8 cellular contexts compared by ENCODE assay signal in the genomic region with DNA sequence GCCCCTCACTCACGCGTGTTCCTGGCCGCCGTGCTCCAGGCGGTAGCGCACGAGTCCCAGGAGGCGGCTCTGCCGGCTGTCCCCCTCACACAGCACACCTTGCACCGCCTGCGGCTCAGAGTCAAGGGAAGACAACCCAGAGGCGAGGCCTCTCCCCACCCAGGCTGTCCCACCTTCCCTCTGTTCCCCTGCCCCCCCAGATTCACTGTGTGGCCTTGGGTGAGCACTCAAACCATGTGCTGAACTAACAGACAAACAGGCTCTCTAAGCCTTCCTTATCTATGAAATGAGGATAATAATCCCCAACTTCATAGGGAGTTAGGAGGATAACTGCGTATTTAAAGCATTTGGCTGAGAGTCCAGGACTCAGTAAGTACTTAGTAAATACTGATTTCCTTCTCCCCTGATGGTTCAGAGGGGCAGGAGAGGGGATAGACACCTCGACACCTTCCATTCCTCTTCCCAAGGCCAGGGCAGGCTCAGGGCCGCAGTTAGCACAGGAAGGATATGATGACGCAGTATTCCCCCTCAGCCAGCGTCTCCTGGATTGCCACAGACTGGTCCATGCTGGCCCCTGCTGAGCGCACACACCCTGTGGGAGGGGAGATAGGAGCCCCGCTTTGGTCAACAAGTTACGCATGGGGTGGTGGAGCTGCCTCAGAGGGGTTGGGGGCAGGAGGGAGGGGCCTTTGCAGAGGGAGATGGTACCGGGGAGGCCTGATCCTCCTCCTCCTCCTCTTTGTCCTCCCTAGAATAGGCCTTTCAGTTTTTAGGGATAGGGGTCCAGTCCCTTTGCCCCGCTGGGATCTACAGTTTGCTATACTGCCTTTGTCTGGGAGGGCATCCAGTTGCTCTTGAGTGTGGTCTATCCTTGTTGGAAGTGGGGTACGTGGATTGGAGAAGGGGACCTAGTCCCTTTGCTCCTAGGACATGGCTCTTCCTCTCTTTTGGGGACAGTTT. TPM values are rescaled to one million over a fixed set of nuclear protein-coding genes. Genes with fewer than 3 reads are reported as not detected.
A peak's percentile ranks its signal among the peaks of the same experiment; 100 is the strongest.
DNase-seq lines count a peak whose midpoint lies in the region; ATAC-seq, FAIRE-seq and TF ChIP-seq lines count a peak whose summit lies in the region.

No MANE protein-coding gene starts in this region.

- H3K9me3 Mint-ChIP-seq in endothelial cell (ENCODE audit: unreplicated experiment), result no peaks in the 10 kb centered on the region

- H3K4me2 ChIP-seq in A549, result peak overlapping the region; percentile 86

- ATAC-seq in A549 (peak; percentile 81 to 87), GM18907 (IDR thresholded peaks at IDR 0.05; ENCODE audit: unreplicated experiment) (peak; percentile 6), HG02981 (IDR thresholded peaks at IDR 0.05; ENCODE audit: unreplicated experiment) (no peak)

- TF ChIP-seq CTCF in A549 (IDR thresholded peaks at IDR 0.05) (no peak), endothelial cell (IDR thresholded peaks at IDR 0.05; ENCODE audit: unreplicated experiment) (no peak), thyroid gland (IDR thresholded peaks at IDR 0.05) (no peak)

- no peak for TF ChIP-seq RAD21 in A549 (conservative IDR thresholded peaks at IDR 0.05 in 1 of 2, IDR thresholded peaks at IDR 0.05 in 1 of 2)

- peak overlapping the region; percentile 93 for H3K27ac Mint-ChIP-seq in endothelial cell (ENCODE audit: unreplicated experiment)

- H3K36me3 Mint-ChIP-seq in endothelial cell (ENCODE audit: low read depth, unreplicated experiment), result no peaks in the 10 kb centered on the region

- peaks cover 7% of the 10 kb centered on the region for H3K27me3 Mint-ChIP-seq in endothelial cell (ENCODE audit: unreplicated experiment)

- H3K4me3 Mint-ChIP-seq in endothelial cell (ENCODE audit: unreplicated experiment), result peak overlapping the region; percentile 95

- no peak for TF ChIP-seq POLR2A in A549 (IDR thresholded peaks at IDR 0.05; ENCODE audit: low read length)
- TF ChIP-seq POLR2A in thyroid gland (IDR thresholded peaks at IDR 0.05), result no peak

- POLR2A ChIA-PET in A549 (lab: Yijun Ruan, JAX), result no interaction called here

- H3K27ac ChIP-seq in A549 (peak overlapping the region; percentile 90 to 95), SJSA1 (peak overlapping the region; percentile 65), mesodermal cell (ENCODE audit: low read depth, low read length, severe bottlenecking) (peak overlapping the region; percentile 88), thyroid gland (peak overlapping the region; percentile 65 to 73 (median 67))

- peak; percentile 43 to 60 for DNase-seq in A549 (ENCODE audit: low read depth in 1 of 2, low spot score in 1 of 2)
- peak in 1 of 2 experiments; percentile 58 for DNase-seq in SJSA1 (ENCODE audit: low read depth in 1 of 2, low spot score in 2 of 2)
- DNase-seq in endothelial cell (ENCODE audit: low spot score), result peak; percentile 24
- DNase-seq in thyroid gland, result peak; percentile 30 to 34
- no peak for DNase-seq in mesenteric fat pad (ENCODE audit: low spot score)

- no peaks in the 10 kb centered on the region for H3K9me3 ChIP-seq in A549
- no peaks in the 10 kb centered on the region for H3K9me3 ChIP-seq in SJSA1 (replicated peaks)
- no peaks in the 10 kb centered on the region for H3K9me3 ChIP-seq in mesodermal cell (ENCODE audit: control insufficient read depth, low read length)
- H3K9me3 ChIP-seq in thyroid gland, result no peaks in the 10 kb centered on the region

- H3K36me3 ChIP-seq in SJSA1 (peaks cover 15% of the 10 kb centered on the region; the same call in 1 of the 2 replicates), mesodermal cell (ENCODE audit: control insufficient read depth, insufficient read depth, low read length) (peaks cover 6% of the 10 kb centered on the region), thyroid gland (peaks cover 4 to 9% of the 10 kb centered on the region in 2 donors)

- no peak for FAIRE-seq in A549 (lab: Jason Lieb, UNC)

- H3K27me3 ChIP-seq in SJSA1 (replicated peaks) (no peaks in the 10 kb centered on the region), thyroid gland (no peaks in the 10 kb centered on the region)

- intact Hi-C loops in thyroid gland (cut with DNase I), result no loop called here

- CTCF ChIA-PET in A549 (lab: Yijun Ruan, JAX), result interaction anchor here (1.0 kb wide), 1 partner anchor 9 kb away, joined by 5 read pairs; no protein-coding TSS in a partner anchor

- peaks cover 15% of the 10 kb centered on the region for H3K4me1 Mint-ChIP-seq in endothelial cell (ENCODE audit: unreplicated experiment)

- 62% methylated on average over 13 of the region's 23 CpGs for WGBS in A549 (ENCODE audit: missing lambda C conversion rate)
- WGBS in mesodermal cell (ENCODE audit: insufficient coverage in 2 of 2), 2 experiments, result 80 to 82% methylated on average over 9 to 17 of the region's 23 CpGs
- WGBS in thyroid gland, 2 donors, result 48 to 62% methylated on average over 17 to 23 of the region's 23 CpGs

- H3K4me1 ChIP-seq in A549, result peaks cover 13% of the 10 kb centered on the region
- H3K4me1 ChIP-seq in SJSA1 (replicated peaks), result peaks cover 20% of the 10 kb centered on the region
- H3K4me1 ChIP-seq in mesodermal cell (ENCODE audit: control insufficient read depth, insufficient read depth, low read length, poor library complexity, severe bottlenecking), result peaks cover 13% of the 10 kb centered on the region
- peaks cover 5 to 17% of the 10 kb centered on the region in 2 donors for H3K4me1 ChIP-seq in thyroid gland

- H3K4me3 ChIP-seq in A549, result peak overlapping the region; percentile 72
- H3K4me3 ChIP-seq in SJSA1, result peak overlapping the region; percentile 56
- H3K4me3 ChIP-seq in mesodermal cell (ENCODE audit: extremely low read depth, insufficient read depth, low read length, poor library complexity, severe bottlenecking), result peak overlapping the region; percentile 73
- peak overlapping the region; percentile 4 to 57 (median 55) for H3K4me3 ChIP-seq in thyroid gland (replicated peaks in 1 of 3)

- TF ChIP-seq EP300 in A549 (IDR thresholded peaks at IDR 0.05), result no peak

TF ChIP-seq in A549, 52 proteins besides CTCF, POLR2A, EP300 and RAD21:
- TF ChIP-seq, protein P1, sequence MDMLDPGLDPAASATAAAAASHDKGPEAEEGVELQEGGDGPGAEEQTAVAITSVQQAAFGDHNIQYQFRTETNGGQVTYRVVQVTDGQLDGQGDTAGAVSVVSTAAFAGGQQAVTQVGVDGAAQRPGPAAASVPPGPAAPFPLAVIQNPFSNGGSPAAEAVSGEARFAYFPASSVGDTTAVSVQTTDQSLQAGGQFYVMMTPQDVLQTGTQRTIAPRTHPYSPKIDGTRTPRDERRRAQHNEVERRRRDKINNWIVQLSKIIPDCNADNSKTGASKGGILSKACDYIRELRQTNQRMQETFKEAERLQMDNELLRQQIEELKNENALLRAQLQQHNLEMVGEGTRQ (IDR thresholded peaks at IDR 0.05), result no peak
- TF ChIP-seq, protein P2, sequence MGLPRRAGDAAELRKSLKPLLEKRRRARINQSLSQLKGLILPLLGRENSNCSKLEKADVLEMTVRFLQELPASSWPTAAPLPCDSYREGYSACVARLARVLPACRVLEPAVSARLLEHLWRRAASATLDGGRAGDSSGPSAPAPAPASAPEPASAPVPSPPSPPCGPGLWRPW (IDR thresholded peaks at IDR 0.05), result no peak

RNA-seq across cellular contexts. Expression of a gene that starts 0.8 kb away (rescaled TPM):
- 11.1 and 11.5 TPM in 2 replicates for polyA plus RNA-seq in A549 (2011; rRNA removed)
- 4.3 and 5.1 TPM in 2 replicates for polyA plus RNA-seq in A549 (2012; cell fraction: cytosol; rRNA removed)
- 11.4 and 12.0 TPM in 2 replicates for polyA plus RNA-seq in A549 (2012; cell fraction: nucleus; rRNA removed)
- 4.3 to 5.7 TPM (median 4.9 TPM) in 3 replicates for polyA plus RNA-seq in A549 (2017; fragmentation: RNase III; extraction: RNeasy Plus Mini Kit Qiagen cat#74134 plus additional on column Dnase treatment)
- 11.8 and 12.2 TPM in 2 replicates for polyA minus RNA-seq in A549 (2011; rRNA and poly(A)+ RNA removed)
- total RNA-seq in SJSA1 (2014; rRNA removed; shearing (Covaris generic)), result 10.9 and 18.7 TPM in 2 replicates
- 18.4 TPM for total RNA-seq in endothelial cell (ENCODE audit: unreplicated experiment)
- 14.7 TPM for polyA plus RNA-seq in mesodermal cell (2013, experiment 1 of 2)
- polyA plus RNA-seq in mesodermal cell (2013, experiment 2 of 2), result 15.0 TPM
- 10 to 100 TPM; 24.7 to 42.5 (median 30.8) TPM for total RNA-seq in thyroid gland
- 28.8 TPM for total RNA-seq in mesenteric fat pad

RNA-seq across cellular contexts. Expression of a gene that starts 43.8 kb away (rescaled TPM):
- polyA plus RNA-seq in A549 (2011; rRNA removed) (53.5 and 62.6 TPM in 2 replicates), A549 (2017; fragmentation: RNase III; extraction: RNeasy Plus Mini Kit Qiagen cat#74134 plus additional on column Dnase treatment) (99.2 to 101 TPM (median 101 TPM) in 3 replicates)
- 21.8 and 24.7 TPM in 2 replicates for polyA plus RNA-seq in A549 (2012; cell fraction: cytosol; rRNA removed)
- polyA plus RNA-seq in A549 (2012; cell fraction: nucleus; rRNA removed), result 10.9 and 15.5 TPM in 2 replicates
- polyA minus RNA-seq in A549 (2011; rRNA and poly(A)+ RNA removed), result 18.5 and 23.7 TPM in 2 replicates
- total RNA-seq in SJSA1 (2014; rRNA removed; shearing (Covaris generic)), result 160 and 229 TPM in 2 replicates
- total RNA-seq in endothelial cell (ENCODE audit: unreplicated experiment) (59.2 TPM), thyroid gland (10 to 100 TPM; 42.1 to 77.0 (median 46.6) TPM), mesenteric fat pad (46.7 TPM)
- 72.0 TPM for polyA plus RNA-seq in mesodermal cell (2013, experiment 1 of 2)
- 66.0 TPM for polyA plus RNA-seq in mesodermal cell (2013, experiment 2 of 2)

RNA-seq across cellular contexts. Expression of a gene that starts 59.3 kb away (rescaled TPM):
- 1.4 and 2.0 TPM in 2 replicates for polyA plus RNA-seq in A549 (2011; rRNA removed)
- 3.1 and 4.4 TPM in 2 replicates for polyA plus RNA-seq in A549 (2012; cell fraction: cytosol; rRNA removed)
- 5.0 and 6.4 TPM in 2 replicates for polyA plus RNA-seq in A549 (2012; cell fraction: nucleus; rRNA removed)
- 4.3 to 5.9 TPM (median 5.4 TPM) in 3 replicates for polyA plus RNA-seq in A549 (2017; fragmentation: RNase III; extraction: RNeasy Plus Mini Kit Qiagen cat#74134 plus additional on column Dnase treatment)
- polyA minus RNA-seq in A549 (2011; rRNA and poly(A)+ RNA removed), result 4.4 and 4.6 TPM in 2 replicates
- total RNA-seq in SJSA1 (2014; rRNA removed; shearing (Covaris generic)), result 26.3 and 42.0 TPM in 2 replicates
- 142 TPM for total RNA-seq in endothelial cell (ENCODE audit: unreplicated experiment)
- polyA plus RNA-seq in mesodermal cell (2013, experiment 1 of 2), result 73.2 TPM
- 62.8 TPM for polyA plus RNA-seq in mesodermal cell (2013, experiment 2 of 2)
- 10 to 100 TPM in 2 of 4 donors, 1 to 10 TPM in 2; 7.5 to 13.8 (median 10.4) TPM for total RNA-seq in thyroid gland
- total RNA-seq in mesenteric fat pad, result 13.6 TPM
